Comparison of ENCODE assay signal across 1 cellular context in the genomic region with DNA sequence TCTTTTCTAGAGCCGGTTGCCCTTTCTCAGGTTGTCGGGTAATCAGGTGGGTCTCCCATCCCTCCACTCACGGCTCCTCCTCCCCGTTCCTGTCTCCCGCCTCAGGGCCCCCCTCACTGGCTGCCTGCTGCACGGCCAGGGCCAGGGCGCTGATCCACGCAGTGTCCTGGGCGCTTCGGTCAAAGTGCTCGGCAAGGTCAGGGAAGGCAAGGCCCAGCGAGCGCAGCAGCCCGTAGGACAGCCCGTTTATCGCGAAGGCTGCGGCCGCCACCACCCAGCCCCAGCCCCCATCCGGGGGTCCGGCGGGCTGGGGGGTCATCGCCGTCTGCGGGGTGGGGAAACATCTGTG.
TF ChIP-seq lines count a peak whose summit lies in the region.

No MANE protein-coding gene starts in this region.

TF ChIP-seq in WTC11, 78 proteins besides CTCF, POLR2A, EP300 and RAD21 (continued from another document):
- TF ChIP-seq, protein P1, sequence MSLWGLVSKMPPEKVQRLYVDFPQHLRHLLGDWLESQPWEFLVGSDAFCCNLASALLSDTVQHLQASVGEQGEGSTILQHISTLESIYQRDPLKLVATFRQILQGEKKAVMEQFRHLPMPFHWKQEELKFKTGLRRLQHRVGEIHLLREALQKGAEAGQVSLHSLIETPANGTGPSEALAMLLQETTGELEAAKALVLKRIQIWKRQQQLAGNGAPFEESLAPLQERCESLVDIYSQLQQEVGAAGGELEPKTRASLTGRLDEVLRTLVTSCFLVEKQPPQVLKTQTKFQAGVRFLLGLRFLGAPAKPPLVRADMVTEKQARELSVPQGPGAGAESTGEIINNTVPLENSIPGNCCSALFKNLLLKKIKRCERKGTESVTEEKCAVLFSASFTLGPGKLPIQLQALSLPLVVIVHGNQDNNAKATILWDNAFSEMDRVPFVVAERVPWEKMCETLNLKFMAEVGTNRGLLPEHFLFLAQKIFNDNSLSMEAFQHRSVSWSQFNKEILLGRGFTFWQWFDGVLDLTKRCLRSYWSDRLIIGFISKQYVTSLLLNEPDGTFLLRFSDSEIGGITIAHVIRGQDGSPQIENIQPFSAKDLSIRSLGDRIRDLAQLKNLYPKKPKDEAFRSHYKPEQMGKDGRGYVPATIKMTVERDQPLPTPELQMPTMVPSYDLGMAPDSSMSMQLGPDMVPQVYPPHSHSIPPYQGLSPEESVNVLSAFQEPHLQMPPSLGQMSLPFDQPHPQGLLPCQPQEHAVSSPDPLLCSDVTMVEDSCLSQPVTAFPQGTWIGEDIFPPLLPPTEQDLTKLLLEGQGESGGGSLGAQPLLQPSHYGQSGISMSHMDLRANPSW (CRISPR knock-in tag; conservative IDR thresholded peaks at IDR 0.05; ENCODE audit: low read depth), result no peak
- peak; percentile 38; the same call in 1 of the 2 replicates for TF ChIP-seq ESRRA (CRISPR knock-in tag; IDR thresholded peaks at IDR 0.05; ENCODE audit: borderline replicate concordance)
- TF ChIP-seq, protein P2, sequence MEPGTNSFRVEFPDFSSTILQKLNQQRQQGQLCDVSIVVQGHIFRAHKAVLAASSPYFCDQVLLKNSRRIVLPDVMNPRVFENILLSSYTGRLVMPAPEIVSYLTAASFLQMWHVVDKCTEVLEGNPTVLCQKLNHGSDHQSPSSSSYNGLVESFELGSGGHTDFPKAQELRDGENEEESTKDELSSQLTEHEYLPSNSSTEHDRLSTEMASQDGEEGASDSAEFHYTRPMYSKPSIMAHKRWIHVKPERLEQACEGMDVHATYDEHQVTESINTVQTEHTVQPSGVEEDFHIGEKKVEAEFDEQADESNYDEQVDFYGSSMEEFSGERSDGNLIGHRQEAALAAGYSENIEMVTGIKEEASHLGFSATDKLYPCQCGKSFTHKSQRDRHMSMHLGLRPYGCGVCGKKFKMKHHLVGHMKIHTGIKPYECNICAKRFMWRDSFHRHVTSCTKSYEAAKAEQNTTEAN (CRISPR knock-in tag; IDR thresholded peaks at IDR 0.05), result no peak
- peak; percentile 10; the same call in 1 of the 2 replicates for TF ChIP-seq SP1 (CRISPR knock-in tag; conservative IDR thresholded peaks at IDR 0.05)
- TF ChIP-seq GRHL2 (CRISPR knock-in tag; IDR thresholded peaks at IDR 0.05; ENCODE audit: insufficient replicate concordance, severe bottlenecking), result no peak
- TF ChIP-seq, protein P3, sequence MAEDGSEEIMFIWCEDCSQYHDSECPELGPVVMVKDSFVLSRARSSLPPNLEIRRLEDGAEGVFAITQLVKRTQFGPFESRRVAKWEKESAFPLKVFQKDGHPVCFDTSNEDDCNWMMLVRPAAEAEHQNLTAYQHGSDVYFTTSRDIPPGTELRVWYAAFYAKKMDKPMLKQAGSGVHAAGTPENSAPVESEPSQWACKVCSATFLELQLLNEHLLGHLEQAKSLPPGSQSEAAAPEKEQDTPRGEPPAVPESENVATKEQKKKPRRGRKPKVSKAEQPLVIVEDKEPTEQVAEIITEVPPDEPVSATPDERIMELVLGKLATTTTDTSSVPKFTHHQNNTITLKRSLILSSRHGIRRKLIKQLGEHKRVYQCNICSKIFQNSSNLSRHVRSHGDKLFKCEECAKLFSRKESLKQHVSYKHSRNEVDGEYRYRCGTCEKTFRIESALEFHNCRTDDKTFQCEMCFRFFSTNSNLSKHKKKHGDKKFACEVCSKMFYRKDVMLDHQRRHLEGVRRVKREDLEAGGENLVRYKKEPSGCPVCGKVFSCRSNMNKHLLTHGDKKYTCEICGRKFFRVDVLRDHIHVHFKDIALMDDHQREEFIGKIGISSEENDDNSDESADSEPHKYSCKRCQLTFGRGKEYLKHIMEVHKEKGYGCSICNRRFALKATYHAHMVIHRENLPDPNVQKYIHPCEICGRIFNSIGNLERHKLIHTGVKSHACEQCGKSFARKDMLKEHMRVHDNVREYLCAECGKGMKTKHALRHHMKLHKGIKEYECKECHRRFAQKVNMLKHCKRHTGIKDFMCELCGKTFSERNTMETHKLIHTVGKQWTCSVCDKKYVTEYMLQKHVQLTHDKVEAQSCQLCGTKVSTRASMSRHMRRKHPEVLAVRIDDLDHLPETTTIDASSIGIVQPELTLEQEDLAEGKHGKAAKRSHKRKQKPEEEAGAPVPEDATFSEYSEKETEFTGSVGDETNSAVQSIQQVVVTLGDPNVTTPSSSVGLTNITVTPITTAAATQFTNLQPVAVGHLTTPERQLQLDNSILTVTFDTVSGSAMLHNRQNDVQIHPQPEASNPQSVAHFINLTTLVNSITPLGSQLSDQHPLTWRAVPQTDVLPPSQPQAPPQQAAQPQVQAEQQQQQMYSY (CRISPR knock-in tag; IDR thresholded peaks at IDR 0.05), result no peak
- TF ChIP-seq ZNF396 (CRISPR knock-in tag; IDR thresholded peaks at IDR 0.05; ENCODE audit: borderline replicate concordance), result no peak
- TF ChIP-seq ZNF416 (CRISPR knock-in tag; IDR thresholded peaks at IDR 0.05), result no peak
- no peak for TF ChIP-seq HMGA2 (CRISPR knock-in tag; IDR thresholded peaks at IDR 0.05)
- TF ChIP-seq CREM (CRISPR knock-in tag; IDR thresholded peaks at IDR 0.05), result 0 out of 2 replicates have a peak, but pooled peaks have one; percentile 31
- TF ChIP-seq, protein P4, sequence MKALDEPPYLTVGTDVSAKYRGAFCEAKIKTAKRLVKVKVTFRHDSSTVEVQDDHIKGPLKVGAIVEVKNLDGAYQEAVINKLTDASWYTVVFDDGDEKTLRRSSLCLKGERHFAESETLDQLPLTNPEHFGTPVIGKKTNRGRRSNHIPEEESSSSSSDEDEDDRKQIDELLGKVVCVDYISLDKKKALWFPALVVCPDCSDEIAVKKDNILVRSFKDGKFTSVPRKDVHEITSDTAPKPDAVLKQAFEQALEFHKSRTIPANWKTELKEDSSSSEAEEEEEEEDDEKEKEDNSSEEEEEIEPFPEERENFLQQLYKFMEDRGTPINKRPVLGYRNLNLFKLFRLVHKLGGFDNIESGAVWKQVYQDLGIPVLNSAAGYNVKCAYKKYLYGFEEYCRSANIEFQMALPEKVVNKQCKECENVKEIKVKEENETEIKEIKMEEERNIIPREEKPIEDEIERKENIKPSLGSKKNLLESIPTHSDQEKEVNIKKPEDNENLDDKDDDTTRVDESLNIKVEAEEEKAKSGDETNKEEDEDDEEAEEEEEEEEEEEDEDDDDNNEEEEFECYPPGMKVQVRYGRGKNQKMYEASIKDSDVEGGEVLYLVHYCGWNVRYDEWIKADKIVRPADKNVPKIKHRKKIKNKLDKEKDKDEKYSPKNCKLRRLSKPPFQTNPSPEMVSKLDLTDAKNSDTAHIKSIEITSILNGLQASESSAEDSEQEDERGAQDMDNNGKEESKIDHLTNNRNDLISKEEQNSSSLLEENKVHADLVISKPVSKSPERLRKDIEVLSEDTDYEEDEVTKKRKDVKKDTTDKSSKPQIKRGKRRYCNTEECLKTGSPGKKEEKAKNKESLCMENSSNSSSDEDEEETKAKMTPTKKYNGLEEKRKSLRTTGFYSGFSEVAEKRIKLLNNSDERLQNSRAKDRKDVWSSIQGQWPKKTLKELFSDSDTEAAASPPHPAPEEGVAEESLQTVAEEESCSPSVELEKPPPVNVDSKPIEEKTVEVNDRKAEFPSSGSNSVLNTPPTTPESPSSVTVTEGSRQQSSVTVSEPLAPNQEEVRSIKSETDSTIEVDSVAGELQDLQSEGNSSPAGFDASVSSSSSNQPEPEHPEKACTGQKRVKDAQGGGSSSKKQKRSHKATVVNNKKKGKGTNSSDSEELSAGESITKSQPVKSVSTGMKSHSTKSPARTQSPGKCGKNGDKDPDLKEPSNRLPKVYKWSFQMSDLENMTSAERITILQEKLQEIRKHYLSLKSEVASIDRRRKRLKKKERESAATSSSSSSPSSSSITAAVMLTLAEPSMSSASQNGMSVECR (CRISPR knock-in tag; IDR thresholded peaks at IDR 0.05; ENCODE audit: borderline replicate concordance), result no peak
- TF ChIP-seq, protein P5, sequence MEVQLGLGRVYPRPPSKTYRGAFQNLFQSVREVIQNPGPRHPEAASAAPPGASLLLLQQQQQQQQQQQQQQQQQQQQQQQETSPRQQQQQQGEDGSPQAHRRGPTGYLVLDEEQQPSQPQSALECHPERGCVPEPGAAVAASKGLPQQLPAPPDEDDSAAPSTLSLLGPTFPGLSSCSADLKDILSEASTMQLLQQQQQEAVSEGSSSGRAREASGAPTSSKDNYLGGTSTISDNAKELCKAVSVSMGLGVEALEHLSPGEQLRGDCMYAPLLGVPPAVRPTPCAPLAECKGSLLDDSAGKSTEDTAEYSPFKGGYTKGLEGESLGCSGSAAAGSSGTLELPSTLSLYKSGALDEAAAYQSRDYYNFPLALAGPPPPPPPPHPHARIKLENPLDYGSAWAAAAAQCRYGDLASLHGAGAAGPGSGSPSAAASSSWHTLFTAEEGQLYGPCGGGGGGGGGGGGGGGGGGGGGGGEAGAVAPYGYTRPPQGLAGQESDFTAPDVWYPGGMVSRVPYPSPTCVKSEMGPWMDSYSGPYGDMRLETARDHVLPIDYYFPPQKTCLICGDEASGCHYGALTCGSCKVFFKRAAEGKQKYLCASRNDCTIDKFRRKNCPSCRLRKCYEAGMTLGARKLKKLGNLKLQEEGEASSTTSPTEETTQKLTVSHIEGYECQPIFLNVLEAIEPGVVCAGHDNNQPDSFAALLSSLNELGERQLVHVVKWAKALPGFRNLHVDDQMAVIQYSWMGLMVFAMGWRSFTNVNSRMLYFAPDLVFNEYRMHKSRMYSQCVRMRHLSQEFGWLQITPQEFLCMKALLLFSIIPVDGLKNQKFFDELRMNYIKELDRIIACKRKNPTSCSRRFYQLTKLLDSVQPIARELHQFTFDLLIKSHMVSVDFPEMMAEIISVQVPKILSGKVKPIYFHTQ (CRISPR knock-in tag; IDR thresholded peaks at IDR 0.05), result no peak
- TF ChIP-seq GTF2I (CRISPR knock-in tag; conservative IDR thresholded peaks at IDR 0.05), result no peak
- TF ChIP-seq SMAD3 (CRISPR knock-in tag; IDR thresholded peaks at IDR 0.05; ENCODE audit: borderline replicate concordance), result no peak
- TF ChIP-seq, protein P6, sequence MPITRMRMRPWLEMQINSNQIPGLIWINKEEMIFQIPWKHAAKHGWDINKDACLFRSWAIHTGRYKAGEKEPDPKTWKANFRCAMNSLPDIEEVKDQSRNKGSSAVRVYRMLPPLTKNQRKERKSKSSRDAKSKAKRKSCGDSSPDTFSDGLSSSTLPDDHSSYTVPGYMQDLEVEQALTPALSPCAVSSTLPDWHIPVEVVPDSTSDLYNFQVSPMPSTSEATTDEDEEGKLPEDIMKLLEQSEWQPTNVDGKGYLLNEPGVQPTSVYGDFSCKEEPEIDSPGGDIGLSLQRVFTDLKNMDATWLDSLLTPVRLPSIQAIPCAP (CRISPR knock-in tag; IDR thresholded peaks at IDR 0.05), result no peak
- TF ChIP-seq, protein P7, sequence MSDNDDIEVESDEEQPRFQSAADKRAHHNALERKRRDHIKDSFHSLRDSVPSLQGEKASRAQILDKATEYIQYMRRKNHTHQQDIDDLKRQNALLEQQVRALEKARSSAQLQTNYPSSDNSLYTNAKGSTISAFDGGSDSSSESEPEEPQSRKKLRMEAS (CRISPR knock-in tag; IDR thresholded peaks at IDR 0.05), result 0 out of 2 replicates have a peak, but pooled peaks have one; percentile 43
- TF ChIP-seq, protein P8, sequence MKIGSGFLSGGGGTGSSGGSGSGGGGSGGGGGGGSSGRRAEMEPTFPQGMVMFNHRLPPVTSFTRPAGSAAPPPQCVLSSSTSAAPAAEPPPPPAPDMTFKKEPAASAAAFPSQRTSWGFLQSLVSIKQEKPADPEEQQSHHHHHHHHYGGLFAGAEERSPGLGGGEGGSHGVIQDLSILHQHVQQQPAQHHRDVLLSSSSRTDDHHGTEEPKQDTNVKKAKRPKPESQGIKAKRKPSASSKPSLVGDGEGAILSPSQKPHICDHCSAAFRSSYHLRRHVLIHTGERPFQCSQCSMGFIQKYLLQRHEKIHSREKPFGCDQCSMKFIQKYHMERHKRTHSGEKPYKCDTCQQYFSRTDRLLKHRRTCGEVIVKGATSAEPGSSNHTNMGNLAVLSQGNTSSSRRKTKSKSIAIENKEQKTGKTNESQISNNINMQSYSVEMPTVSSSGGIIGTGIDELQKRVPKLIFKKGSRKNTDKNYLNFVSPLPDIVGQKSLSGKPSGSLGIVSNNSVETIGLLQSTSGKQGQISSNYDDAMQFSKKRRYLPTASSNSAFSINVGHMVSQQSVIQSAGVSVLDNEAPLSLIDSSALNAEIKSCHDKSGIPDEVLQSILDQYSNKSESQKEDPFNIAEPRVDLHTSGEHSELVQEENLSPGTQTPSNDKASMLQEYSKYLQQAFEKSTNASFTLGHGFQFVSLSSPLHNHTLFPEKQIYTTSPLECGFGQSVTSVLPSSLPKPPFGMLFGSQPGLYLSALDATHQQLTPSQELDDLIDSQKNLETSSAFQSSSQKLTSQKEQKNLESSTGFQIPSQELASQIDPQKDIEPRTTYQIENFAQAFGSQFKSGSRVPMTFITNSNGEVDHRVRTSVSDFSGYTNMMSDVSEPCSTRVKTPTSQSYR (CRISPR knock-in tag; IDR thresholded peaks at IDR 0.05), result no peak
- TF ChIP-seq TEAD1 (CRISPR knock-in tag; IDR thresholded peaks at IDR 0.05), result no peak
